8 cellular contexts compared by ENCODE assay signal in genomic region chr15:56468271-56468912, GRCh38. TPM values are rescaled to one million over a fixed set of nuclear protein-coding genes. Genes with fewer than 3 reads are reported as not detected.
DNase-seq lines count a peak whose midpoint lies in the region; ATAC-seq and TF ChIP-seq lines count a peak whose summit lies in the region.

No MANE protein-coding gene starts in this region.

- no peak overlapping the region for H3K4me2 ChIP-seq in trophoblast cell (ENCODE audit: low read length)

- peaks cover 20% of the 10 kb centered on the region for H3K27me3 Mint-ChIP-seq in activated CD4-positive, alpha-beta memory T cell treated with anti-CD3 and anti-CD28 coated beads, Interleukin-2, amount 10 ng/mL, durations not matched to agents 7 days and 5 days

- H3K4me1 ChIP-seq in A673 (ENCODE audit: insufficient read depth, low read length, poor library complexity, severe bottlenecking) (peaks cover 17% of the 10 kb centered on the region), mucosa of rectum (ENCODE audit: control insufficient read depth in 2 of 2, insufficient read depth in 2 of 2, low read length in 2 of 2) (peaks cover 8 to 10% of the 10 kb centered on the region in 2 donors), trophoblast cell (ENCODE audit: control insufficient read depth in 1 of 2, insufficient read depth in 2 of 2, low read length in 2 of 2) (no peaks in the 10 kb centered on the region)

- H3K79me1 ChIP-seq in trophoblast cell (ENCODE audit: low read length) = no peaks in the 10 kb centered on the region

- no peaks in the 10 kb centered on the region for H3K9me3 Mint-ChIP-seq in activated CD4-positive, alpha-beta memory T cell treated with anti-CD3 and anti-CD28 coated beads, Interleukin-2, amount 10 ng/mL, durations not matched to agents 7 days and 5 days

- H3K79me2 ChIP-seq in trophoblast cell (ENCODE audit: control insufficient read depth, insufficient read depth, low read length, poor library complexity) = no peaks in the 10 kb centered on the region

- H2BK120ac ChIP-seq in trophoblast cell (ENCODE audit: insufficient read depth, low read length, poor library complexity) = no peak overlapping the region

- no peak overlapping the region for H4K91ac ChIP-seq in trophoblast cell (ENCODE audit: low read depth, low read length)

- H2BK12ac ChIP-seq in trophoblast cell (ENCODE audit: low read length) = no peak overlapping the region

- no peak overlapping the region for H3K23ac ChIP-seq in trophoblast cell (ENCODE audit: low read length)

- WGBS in trophoblast cell (ENCODE audit: extremely low coverage, insufficient coverage, insufficient read length) = no CpG with 5 or more reads among the region's 2 CpGs

- no peaks in the 10 kb centered on the region for H3K36me3 ChIP-seq in A673 (ENCODE audit: insufficient read depth, low read length, poor library complexity, severe bottlenecking)
- no peaks in the 10 kb centered on the region for H3K36me3 ChIP-seq in mucosa of rectum (ENCODE audit: control insufficient read depth in 2 of 2, insufficient read depth in 2 of 2, low read length in 2 of 2)
- no peaks in the 10 kb centered on the region for H3K36me3 ChIP-seq in trophoblast cell (ENCODE audit: control insufficient read depth in 1 of 2, insufficient read depth in 2 of 2, low read length in 2 of 2)

- no peaks in the 10 kb centered on the region for H3K36me3 Mint-ChIP-seq in activated CD4-positive, alpha-beta memory T cell treated with anti-CD3 and anti-CD28 coated beads, Interleukin-2, amount 10 ng/mL, durations not matched to agents 7 days and 5 days (ENCODE audit: low read depth)

- intact Hi-C loops in A673 (cut with micrococcal nuclease; ENCODE audit: unreplicated experiment) = no loop called here

- H2AK5ac ChIP-seq in trophoblast cell (ENCODE audit: low read length) = no peak overlapping the region

- H3K4me3 ChIP-seq in A673 (ENCODE audit: low read depth, low read length, poor library complexity, severe bottlenecking) = peak overlapping the region; percentile 27
- peak overlapping the region; percentile 53 to 63 for H3K4me3 ChIP-seq in mucosa of rectum (ENCODE audit: low read length in 2 of 2)
- H3K4me3 ChIP-seq in trophoblast cell (ENCODE audit: low read depth, low read length) = no peak overlapping the region

- H3K9ac ChIP-seq in mucosa of rectum (ENCODE audit: low read depth in 1 of 2, low read length in 2 of 2) (peak overlapping the region in 1 of 2 donors; percentile 26), trophoblast cell (ENCODE audit: low read length) (no peak overlapping the region)

- no peak overlapping the region for H3K18ac ChIP-seq in trophoblast cell (ENCODE audit: low read length)

- H3K27me3 ChIP-seq in A673 (replicated peaks; ENCODE audit: insufficient read depth, low read depth, low read length, poor library complexity) (no peaks in the 10 kb centered on the region), mucosa of rectum (ENCODE audit: control insufficient read depth in 2 of 2, insufficient read depth in 2 of 2, low read length in 2 of 2) (no peaks in the 10 kb centered on the region), trophoblast cell (ENCODE audit: insufficient read depth, low read length) (no peaks in the 10 kb centered on the region)

- H3K4me3 Mint-ChIP-seq in activated CD4-positive, alpha-beta memory T cell treated with anti-CD3 and anti-CD28 coated beads, Interleukin-2, amount 10 ng/mL, durations not matched to agents 7 days and 5 days = peak overlapping the region; percentile 68

- ATAC-seq in GM18870 (IDR thresholded peaks at IDR 0.05; ENCODE audit: unreplicated experiment) (peak; percentile 52), HG03457 (IDR thresholded peaks at IDR 0.05; ENCODE audit: unreplicated experiment) (peak; percentile 40)

- H3K27ac ChIP-seq in A673 (ENCODE audit: low read depth, low read length, poor library complexity, severe bottlenecking) (no peak overlapping the region), mucosa of rectum (ENCODE audit: low read depth in 2 of 2, low read length in 2 of 2) (no peak overlapping the region), trophoblast cell (ENCODE audit: low read depth, low read length) (no peak overlapping the region)

- DNase-seq in A673 (ENCODE audit: low spot score) = peak; percentile 35
- DNase-seq in activated CD4-positive, alpha-beta memory T cell treated with anti-CD3 and anti-CD28 coated beads, Interleukin-2, amount 10 ng/mL, durations not matched to agents 7 days and 5 days = no peak
- DNase-seq in NK-92 (lab: John Stamatoyannopoulos, UW; ENCODE audit: unreplicated experiment) = no peak
- no peak for DNase-seq in trophoblast cell
- DNase-seq in amniotic stem cell (lab: John Stamatoyannopoulos, UW) = no peak

- H3K9me3 ChIP-seq in A673 (ENCODE audit: low read depth, low read length, poor library complexity, severe bottlenecking) (no peaks in the 10 kb centered on the region), mucosa of rectum (ENCODE audit: control insufficient read depth in 2 of 2, low read length in 2 of 2) (no peaks in the 10 kb centered on the region), trophoblast cell (ENCODE audit: insufficient read depth, low read depth, low read length) (no peaks in the 10 kb centered on the region)

- peaks cover 25% of the 10 kb centered on the region for H3K4me1 Mint-ChIP-seq in activated CD4-positive, alpha-beta memory T cell treated with anti-CD3 and anti-CD28 coated beads, Interleukin-2, amount 10 ng/mL, durations not matched to agents 7 days and 5 days

- TF ChIP-seq CTCF in A673 (conservative IDR thresholded peaks at IDR 0.05; ENCODE audit: low read depth, low read length) = no peak

- no peak overlapping the region for H3K4ac ChIP-seq in trophoblast cell (ENCODE audit: low read depth, low read length)

- BruUV-seq in A673 (replicated peaks; lab: Mats Ljungman, UMichigan) = no TSS peak

- no peak overlapping the region for H2AFZ ChIP-seq in trophoblast cell (ENCODE audit: insufficient read depth, low read length, poor library complexity)

- H3K14ac ChIP-seq in trophoblast cell (ENCODE audit: low read length) = no peak overlapping the region

- CTCF ChIA-PET in A673 (lab: Charles Lee) = no interaction called here
- CTCF ChIA-PET in activated CD4-positive, alpha-beta memory T cell treated with anti-CD3 and anti-CD28 coated beads, Interleukin-2, amount 10 ng/mL, durations not matched to agents 7 days and 5 days (lab: Charles Lee) = no interaction called here

- H3K27ac Mint-ChIP-seq in activated CD4-positive, alpha-beta memory T cell treated with anti-CD3 and anti-CD28 coated beads, Interleukin-2, amount 10 ng/mL, durations not matched to agents 7 days and 5 days = no peak overlapping the region

- POLR2A ChIA-PET in A673 (lab: Charles Lee; ENCODE audit: low non-redundant PET) = no interaction called here
- POLR2A ChIA-PET in activated CD4-positive, alpha-beta memory T cell treated with anti-CD3 and anti-CD28 coated beads, Interleukin-2, amount 10 ng/mL, durations not matched to agents 7 days and 5 days (lab: Charles Lee) = interaction anchor here (0.6 kb wide), 1 partner anchor 8 kb away, joined by 4 read pairs; no protein-coding TSS in a partner anchor

- H2BK5ac ChIP-seq in trophoblast cell (ENCODE audit: low read depth, low read length, poor library complexity) = no peak overlapping the region

- no peak overlapping the region for H4K12ac ChIP-seq in trophoblast cell (ENCODE audit: low read depth, low read length)

- no peak overlapping the region for H4K8ac ChIP-seq in trophoblast cell (ENCODE audit: low read depth, low read length)

RNA-seq across cellular contexts. Expression of gene MNS1, which starts 3.5 kb away (rescaled TPM):
- 28.7 and 29.9 TPM in 2 replicates for total RNA-seq in A673 (2021)
- total RNA-seq in activated CD4-positive, alpha-beta memory T cell treated with anti-CD3 and anti-CD28 coated beads, Interleukin-2, amount 10 ng/mL, durations not matched to agents 7 days and 5 days = not detected
- 0.43 and 0.44 TPM in 2 replicates for polyA plus RNA-seq in trophoblast cell (2013)

Comparison
In these comparisons a context has a peak if more than half of its experiments do, and no peak if none do; other contexts are left out.
1. RNA of gene MNS1, which starts 3.5 kb away (total RNA-seq): 28.7 to 29.9 TPM in A673; not detected in activated CD4-positive, alpha-beta memory T cell treated with anti-CD3 and anti-CD28 coated beads, Interleukin-2, amount 10 ng/mL, durations not matched to agents 7 days and 5 days; every median in the first group is over 10 times any median in the second.